ENCODE assay signal across 23 cellular contexts in the genomic region with DNA sequence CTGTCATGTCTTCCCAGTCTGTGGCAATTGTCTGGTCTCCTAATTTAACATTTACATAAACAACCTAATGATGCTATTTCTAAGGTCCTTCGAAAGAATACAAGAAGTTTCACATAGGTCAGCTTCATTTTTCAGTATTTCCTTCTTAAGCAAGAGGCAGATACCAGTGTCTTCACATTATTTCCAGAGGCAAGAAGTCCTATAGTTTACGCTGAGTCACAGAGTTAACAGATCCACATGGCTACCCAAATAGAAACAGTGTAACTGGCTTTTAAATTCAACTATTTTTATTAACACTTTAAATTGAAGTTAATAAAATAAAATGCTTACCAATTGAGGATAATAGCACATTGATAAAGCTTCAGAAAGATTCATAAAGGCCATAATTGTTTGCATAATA. TPM values are rescaled to one million over a fixed set of nuclear protein-coding genes. Genes with fewer than 3 reads are reported as not detected.
A peak's percentile ranks its signal among the peaks of the same experiment; 100 is the strongest.
DNase-seq lines count a peak whose midpoint lies in the region; ATAC-seq, FAIRE-seq and TF ChIP-seq lines count a peak whose summit lies in the region.
"Had no signal": no experiment of that assay in that cellular context is flagged by ENCODE, and none has a peak within 500 bp of the region (broad histone marks: within the 10 kb centered on the region; RNA-seq: fewer than 3 reads in every experiment).

No MANE protein-coding gene starts in this region.

- no peaks in the 10 kb centered on the region for H3K4me1 Mint-ChIP-seq in neural progenitor cell
- H3K4me1 Mint-ChIP-seq: CD4-positive, CD25-positive, alpha-beta regulatory T cell; IgD-negative memory B cell; T-cell had no signal

- no peak overlapping the region for H3K56ac ChIP-seq in mesendoderm (ENCODE audit: low read length)

- H2BK5ac ChIP-seq in mesendoderm (ENCODE audit: low read length): no peak overlapping the region

- DNase-seq in A549 (ENCODE audit: low read depth in 1 of 2, low spot score in 1 of 2) (peak in 1 of 2 experiments; percentile 31), HL-60 (ENCODE audit: low read depth in 1 of 2, low spot score in 1 of 2) (no peak), PC-3 (no peak), kidney tubule cell (ENCODE audit: low spot score) (peak; percentile 13), mesendoderm (no peak), neural progenitor cell (ENCODE audit: low spot score) (no peak), NCI-H510A (lab: John Stamatoyannopoulos, UW) (no peak), SW 1271 (lab: John Stamatoyannopoulos, UW) (no peak)
- DNase-seq: CD4-positive, CD25-positive, alpha-beta regulatory T cell; NCI-H1694; NCI-H2029 treated with DMSO at 0.1 percent for 48 hours; NCI-H446 treated with DMSO at 0.1 percent for 48 hours; NCI-H69; OCI-M1; T-cell had no signal

- no TSS peak for BruUV-seq in PC-3 (replicated peaks; lab: Mats Ljungman, UMichigan)

- H4K5ac ChIP-seq in mesendoderm (ENCODE audit: low read length): no peak overlapping the region

- H3K79me2 ChIP-seq in PC-3 (ENCODE audit: low read length) (peaks cover 5% of the 10 kb centered on the region; the same call in 1 of the 2 replicates), mesendoderm (ENCODE audit: control insufficient read depth, insufficient read depth, low read length) (no peaks in the 10 kb centered on the region), neural progenitor cell (ENCODE audit: low read depth) (no peaks in the 10 kb centered on the region)

- H3K27me3 Mint-ChIP-seq in neural progenitor cell (ENCODE audit: insufficient read depth, low read depth): no peaks in the 10 kb centered on the region
- H3K27me3 Mint-ChIP-seq: IgD-negative memory B cell had no signal

- TF ChIP-seq POLR2A in A549 (IDR thresholded peaks at IDR 0.05; ENCODE audit: low read length): no peak

- intact Hi-C loops in PC-3 (cut with micrococcal nuclease): no loop called here

- H2BK15ac ChIP-seq in mesendoderm (replicated peaks; ENCODE audit: low read depth): no peak overlapping the region

- H3K18ac ChIP-seq in mesendoderm (ENCODE audit: low read length): no peak overlapping the region

- no peak overlapping the region for H2AK5ac ChIP-seq in mesendoderm (ENCODE audit: low read length)

- H3K4me2 ChIP-seq in A549 (0 out of 3 replicates have a peak overlapping the region, but pooled peaks have one; percentile 9), PC-3 (ENCODE audit: low read length) (no peak overlapping the region), mesendoderm (ENCODE audit: low read length) (no peak overlapping the region), neural progenitor cell (no peak overlapping the region)
- H3K4me2 ChIP-seq: BLaER1 had no signal

- ATAC-seq in A549 (peak in 1 of 2 experiments; percentile 30; a peak in 1 of 6 replicates), PC-3 (peak; percentile 64)
- ATAC-seq: HCT116, T-cell had no signal

- 42% methylated on average over 2 of the region's 2 CpGs for WGBS in A549 (ENCODE audit: missing lambda C conversion rate)
- WGBS in mesendoderm (ENCODE audit: extremely low coverage, insufficient coverage, low lambda C conversion rate): no CpG with 5 or more reads among the region's 2 CpGs

- H2AFZ ChIP-seq in PC-3 (ENCODE audit: low read length) (no peak overlapping the region), neural progenitor cell (replicated peaks) (no peak overlapping the region)

- TF ChIP-seq EP300 in A549 (IDR thresholded peaks at IDR 0.05): no peak

- H2BK120ac ChIP-seq in mesendoderm (ENCODE audit: low read depth, low read length): no peak overlapping the region

- H3K4me3 Mint-ChIP-seq in neural progenitor cell: no peak overlapping the region
- H3K4me3 Mint-ChIP-seq: CD4-positive, CD25-positive, alpha-beta regulatory T cell; IgD-negative memory B cell; T-cell had no signal

- H3K27ac ChIP-seq in A549: peak overlapping the region in 1 of 2 experiments; percentile 29; a peak in 1 of 6 replicates
- H3K27ac ChIP-seq in HL-60 (replicated peaks): 0 out of 2 replicates have a peak overlapping the region, but pooled peaks have one; percentile 19
- H3K27ac ChIP-seq in PC-3 (ENCODE audit: low read length): no peak overlapping the region
- no peak overlapping the region for H3K27ac ChIP-seq in mesendoderm (ENCODE audit: low read depth, low read length)
- no peak overlapping the region for H3K27ac ChIP-seq in neural progenitor cell
- H3K27ac ChIP-seq: BLaER1, SJSA1 had no signal

- POLR2A ChIA-PET in A549 (lab: Yijun Ruan, JAX): no interaction called here
- POLR2A ChIA-PET in PC-3 (lab: Charles Lee; ENCODE audit: unreplicated experiment): no interaction called here

- H4K20me1 ChIP-seq in PC-3 (ENCODE audit: low read length) (no peaks in the 10 kb centered on the region), neural progenitor cell (ENCODE audit: low read depth) (no peaks in the 10 kb centered on the region)
- H4K20me1 ChIP-seq: BLaER1 had no signal

- no peak overlapping the region for H3K27ac Mint-ChIP-seq in neural progenitor cell
- H3K27ac Mint-ChIP-seq: CD4-positive, CD25-positive, alpha-beta regulatory T cell; IgD-negative memory B cell; T-cell had no signal

- no peaks in the 10 kb centered on the region for H3K9me3 ChIP-seq in A549
- H3K9me3 ChIP-seq in PC-3 (ENCODE audit: low read length): no peaks in the 10 kb centered on the region
- no peaks in the 10 kb centered on the region for H3K9me3 ChIP-seq in neural progenitor cell (ENCODE audit: low read depth)
- H3K9me3 ChIP-seq: BLaER1, SJSA1 had no signal

- H3K9me3 Mint-ChIP-seq in neural progenitor cell: no peaks in the 10 kb centered on the region
- H3K9me3 Mint-ChIP-seq: CD4-positive, CD25-positive, alpha-beta regulatory T cell; IgD-negative memory B cell; T-cell had no signal

- H3K36me3 ChIP-seq in PC-3 (ENCODE audit: low read depth, low read length) (peaks cover 16% of the 10 kb centered on the region), mesendoderm (ENCODE audit: control insufficient read depth, insufficient read depth, low read length) (no peaks in the 10 kb centered on the region), neural progenitor cell (no peaks in the 10 kb centered on the region)
- H3K36me3 ChIP-seq: BLaER1, SJSA1 had no signal

- H3K4me3 ChIP-seq in A549 (no peak overlapping the region), HL-60 (replicated peaks; ENCODE audit: insufficient read depth, low read length) (no peak overlapping the region), PC-3 (ENCODE audit: low read length) (no peak overlapping the region), mesendoderm (ENCODE audit: low read length) (no peak overlapping the region), neural progenitor cell (no peak overlapping the region)
- H3K4me3 ChIP-seq: BLaER1, SJSA1 had no signal

- H3K79me1 ChIP-seq in mesendoderm (ENCODE audit: low read length): no peaks in the 10 kb centered on the region

- H4K8ac ChIP-seq in mesendoderm (ENCODE audit: low read depth, low read length): no peak overlapping the region

- no peak overlapping the region for H3K4ac ChIP-seq in mesendoderm (ENCODE audit: low read depth, low read length)

- peaks cover 23% of the 10 kb centered on the region for H3K4me1 ChIP-seq in A549
- peaks cover 29% of the 10 kb centered on the region for H3K4me1 ChIP-seq in PC-3 (ENCODE audit: insufficient read depth, low read length)
- no peaks in the 10 kb centered on the region for H3K4me1 ChIP-seq in mesendoderm (ENCODE audit: control insufficient read depth, low read depth, low read length)
- peaks cover 7% of the 10 kb centered on the region for H3K4me1 ChIP-seq in neural progenitor cell
- H3K4me1 ChIP-seq: BLaER1, SJSA1 had no signal

- H3K36me3 Mint-ChIP-seq in neural progenitor cell: no peaks in the 10 kb centered on the region
- H3K36me3 Mint-ChIP-seq: CD4-positive, CD25-positive, alpha-beta regulatory T cell; IgD-negative memory B cell; T-cell had no signal

- no peak for TF ChIP-seq RAD21 in A549 (conservative IDR thresholded peaks at IDR 0.05 in 1 of 2, IDR thresholded peaks at IDR 0.05 in 1 of 2)

- H3F3A ChIP-seq in PC-3 (ENCODE audit: low read length, unreplicated experiment): no peaks in the 10 kb centered on the region
- H3F3A ChIP-seq in neural progenitor cell (ENCODE audit: low read depth): no peaks in the 10 kb centered on the region

- no peak overlapping the region for H3K23ac ChIP-seq in mesendoderm (ENCODE audit: low read length)

- TF ChIP-seq CTCF in A549 (IDR thresholded peaks at IDR 0.05) (no peak), HL-60 (IDR thresholded peaks at IDR 0.05; ENCODE audit: insufficient read depth, low read length) (no peak), PC-3 (conservative IDR thresholded peaks at IDR 0.05; ENCODE audit: low read depth, low read length) (no peak), neural progenitor cell (IDR thresholded peaks at IDR 0.05) (no peak)

- H3K9ac ChIP-seq in PC-3 (ENCODE audit: low read length): no peak overlapping the region
- H3K9ac ChIP-seq in mesendoderm (ENCODE audit: low read length): no peak overlapping the region
- H3K9ac ChIP-seq in neural progenitor cell: no peak overlapping the region
- H3K9ac ChIP-seq: BLaER1 had no signal

- no peaks in the 10 kb centered on the region for H3K9me2 ChIP-seq in PC-3 (replicated peaks; ENCODE audit: low read length)

- CTCF ChIA-PET in A549 (lab: Yijun Ruan, JAX): interaction anchor here (0.6 to 1.3 kb wide), 5 partner anchors 8 to 371 kb away, joined by 3 to 5 read pairs (median 3); no protein-coding TSS in a partner anchor
- CTCF ChIA-PET in PC-3 (lab: Charles Lee): no interaction called here

- peak; percentile 90 for FAIRE-seq in A549 (lab: Jason Lieb, UNC)

- H3K27me3 ChIP-seq in HL-60 (ENCODE audit: insufficient read depth, poor library complexity, severe bottlenecking) (no peaks in the 10 kb centered on the region), PC-3 (ENCODE audit: low read length) (no peaks in the 10 kb centered on the region), mesendoderm (ENCODE audit: insufficient read depth, low read length, poor library complexity) (no peaks in the 10 kb centered on the region), neural progenitor cell (no peaks in the 10 kb centered on the region)
- H3K27me3 ChIP-seq: BLaER1, SJSA1 had no signal

RNA-seq across cellular contexts. Expression of gene PRRG4, which starts 10.9 kb away (rescaled TPM):
- polyA plus RNA-seq in A549 (2011; rRNA removed): 0.83 and 0.85 TPM in 2 replicates
- polyA plus RNA-seq in A549 (2012; cell fraction: cytosol; rRNA removed): 0.12 and 0.19 TPM in 2 replicates
- 0.04 and 0.07 TPM in 2 replicates for polyA plus RNA-seq in A549 (2012; cell fraction: nucleus; rRNA removed)
- polyA plus RNA-seq in A549 (2017; fragmentation: RNase III; extraction: RNeasy Plus Mini Kit Qiagen cat#74134 plus additional on column Dnase treatment): 0.72 to 1.4 TPM (median 1.3 TPM) in 3 replicates
- polyA minus RNA-seq in A549 (2011; rRNA and poly(A)+ RNA removed): 0.58 and 0.79 TPM in 2 replicates
- 12.9 and 17.9 TPM in 2 replicates for total RNA-seq in PC-3 (2014; rRNA removed)
- 0.35 TPM for polyA plus RNA-seq in mesendoderm (2013, experiment 1 of 2)
- polyA plus RNA-seq in mesendoderm (2013, experiment 2 of 2): 0.42 TPM
- total RNA-seq in neural progenitor cell (ENCODE audit: low replicate concordance): 0.06 and 0.19 TPM in 2 replicates
- polyA plus RNA-seq: AG04450, IgD-negative memory B cell had no signal

RNA-seq across cellular contexts. Expression of gene CCDC73, which starts 46.1 kb away (rescaled TPM):
- 0.03 TPM in 2 replicates for polyA plus RNA-seq in A549 (2011; rRNA removed)
- not detected in 2 replicates for polyA plus RNA-seq in A549 (2012; cell fraction: cytosol; rRNA removed)
- polyA plus RNA-seq in A549 (2012; cell fraction: nucleus; rRNA removed): not detected in 2 replicates
- 0.03 TPM in 1 of 3 replicates, not detected in the others for polyA plus RNA-seq in A549 (2017; fragmentation: RNase III; extraction: RNeasy Plus Mini Kit Qiagen cat#74134 plus additional on column Dnase treatment)
- not detected in 2 replicates for polyA minus RNA-seq in A549 (2011; rRNA and poly(A)+ RNA removed)
- 0.04 TPM in 1 of 2 replicates, not detected in the other for total RNA-seq in PC-3 (2014; rRNA removed)
- 0.03 TPM for polyA plus RNA-seq in mesendoderm (2013, experiment 1 of 2)
- 0.06 TPM for polyA plus RNA-seq in mesendoderm (2013, experiment 2 of 2)
- total RNA-seq in neural progenitor cell (ENCODE audit: low replicate concordance): not detected in 2 replicates
- total RNA-seq: A172; CD4-positive, CD25-positive, alpha-beta regulatory T cell; H4; M059J; SJSA1; T-cell had no signal
- polyA plus RNA-seq: AG04450, IgD-negative memory B cell had no signal

RNA-seq across cellular contexts. Expression of gene QSER1, which starts 52.0 kb away (rescaled TPM):
- 27.2 and 29.8 TPM in 2 replicates for polyA plus RNA-seq in A549 (2011; rRNA removed)
- 4.8 and 5.4 TPM in 2 replicates for polyA plus RNA-seq in A549 (2012; cell fraction: cytosol; rRNA removed)
- 5.1 and 7.8 TPM in 2 replicates for polyA plus RNA-seq in A549 (2012; cell fraction: nucleus; rRNA removed)
- 13.2 to 15.8 TPM (median 13.8 TPM) in 3 replicates for polyA plus RNA-seq in A549 (2017; fragmentation: RNase III; extraction: RNeasy Plus Mini Kit Qiagen cat#74134 plus additional on column Dnase treatment)
- polyA minus RNA-seq in A549 (2011; rRNA and poly(A)+ RNA removed): 35.5 and 37.5 TPM in 2 replicates
- total RNA-seq in PC-3 (2014; rRNA removed): 19.4 and 29.8 TPM in 2 replicates
- polyA plus RNA-seq in mesendoderm (2013, experiment 1 of 2): 36.1 TPM
- polyA plus RNA-seq in mesendoderm (2013, experiment 2 of 2): 36.3 TPM
- total RNA-seq in neural progenitor cell (ENCODE audit: low replicate concordance): 49.4 and 79.2 TPM in 2 replicates

Comparison
In these comparisons a context has a peak if more than half of its experiments do, and no peak if none do; other contexts are left out.
1. RNA of gene PRRG4, which starts 10.9 kb away (total RNA-seq): 12.9 to 17.9 TPM in PC-3; 0.06 to 0.19 TPM in neural progenitor cell; every median in the first group is over 10 times any median in the second.